12 cellular contexts compared by ENCODE assay signal in genomic region chr1:26277261-26277661, GRCh38. TPM values are rescaled to one million over a fixed set of nuclear protein-coding genes. Genes with fewer than 3 reads are reported as not detected.
A peak's percentile ranks its signal among the peaks of the same experiment; 100 is the strongest.
DNase-seq lines count a peak whose midpoint lies in the region; ATAC-seq and TF ChIP-seq lines count a peak whose summit lies in the region.
"Had no signal": no experiment of that assay in that cellular context is flagged by ENCODE, and none has a peak within 500 bp of the region (broad histone marks: within the 10 kb centered on the region; RNA-seq: fewer than 3 reads in every experiment).

No MANE protein-coding gene starts in this region.

- no peak overlapping the region for H3K4me3 ChIP-seq in body of pancreas
- no peak overlapping the region for H3K4me3 ChIP-seq in tibial artery
- H3K4me3 ChIP-seq in MG63 = no peak overlapping the region
- H3K4me3 ChIP-seq: GM12878 had no signal

- WGBS in body of pancreas, 2 donors = 8 to 19% methylated on average over 3 of the region's 3 CpGs

- peak overlapping the region; percentile 84 to 97 (median 95) for H3K27ac ChIP-seq in body of pancreas
- H3K27ac ChIP-seq in tibial artery = peak overlapping the region; percentile 86 to 92
- H3K27ac ChIP-seq: parathyroid adenoma had no signal

- peak in 2 of 3 donors; percentile 37 to 48 for TF ChIP-seq POLR2A in body of pancreas (IDR thresholded peaks at IDR 0.05)

- DNase-seq in activated T-cell treated with anti-CD3 and anti-CD28 coated beads, Interleukin-2, amount 50 U/mL, for 24 hours = no peak
- no peak for DNase-seq in activated T-cell treated with anti-CD3 and anti-CD28 coated beads, Interleukin-2, amount 50 U/mL, for 1 hour
- DNase-seq in body of pancreas (peak; percentile 48 to 80 (median 66)), mesenteric fat pad (ENCODE audit: low spot score) (peak; percentile 22), tibial artery (no peak), HuH-7.5 (ENCODE audit: low spot score) (no peak), MG63 (no peak)
- DNase-seq in NK-92 treated with Interleukin-12 subunit alpha and Interleukin-12 subunit beta, amount 100 ng/mL, for 24 hours (lab: John Stamatoyannopoulos, UW) = no peak
- DNase-seq: stimulated activated CD8-positive, alpha-beta memory T cell treated with anti-CD3 and anti-CD28 coated beads, Interleukin-4, amount 100 ng/mL, for 48 hours had no signal

- no peak for TF ChIP-seq CTCF in body of pancreas (IDR thresholded peaks at IDR 0.05)
- TF ChIP-seq CTCF in tibial artery (IDR thresholded peaks at IDR 0.05) = no peak

- H3K4me1 Mint-ChIP-seq in activated T-cell treated with anti-CD3 and anti-CD28 coated beads, Interleukin-2, amount 50 U/mL, for 24 hours (ENCODE audit: low read depth) = peaks cover 74% of the 10 kb centered on the region

- H3K27me3 Mint-ChIP-seq in activated T-cell treated with anti-CD3 and anti-CD28 coated beads, Interleukin-2, amount 50 U/mL, for 24 hours = no peaks in the 10 kb centered on the region

- intact Hi-C loops in body of pancreas (cut with DNase I) = loop anchor here (10.0 kb wide), 1 partner anchor 128 kb away; no protein-coding TSS in a partner anchor
- intact Hi-C loops in tibial artery (cut with DNase I; ENCODE audit: low total_unique reads) = loop anchor here (5.0 kb wide), 1 partner anchor 1340 kb away; no protein-coding TSS in a partner anchor

- peak overlapping the region; percentile 98 for H3K27ac Mint-ChIP-seq in activated T-cell treated with anti-CD3 and anti-CD28 coated beads, Interleukin-2, amount 50 U/mL, for 24 hours

- peak; percentile 58 for ATAC-seq in body of pancreas
- ATAC-seq: GM12878 had no signal

- H3K9me3 Mint-ChIP-seq in activated T-cell treated with anti-CD3 and anti-CD28 coated beads, Interleukin-2, amount 50 U/mL, for 24 hours = no peaks in the 10 kb centered on the region

- H3K4me3 Mint-ChIP-seq in activated T-cell treated with anti-CD3 and anti-CD28 coated beads, Interleukin-2, amount 50 U/mL, for 24 hours = peak overlapping the region; percentile 64

- no peaks in the 10 kb centered on the region for H3K27me3 ChIP-seq in body of pancreas
- H3K27me3 ChIP-seq in tibial artery = no peaks in the 10 kb centered on the region
- H3K27me3 ChIP-seq in MG63 = no peaks in the 10 kb centered on the region

- H3K36me3 ChIP-seq in body of pancreas (replicated peaks in 1 of 2; ENCODE audit: insufficient read depth in 1 of 2, low read depth in 2 of 2) (no peaks in the 10 kb centered on the region), tibial artery (no peaks in the 10 kb centered on the region), MG63 (peaks cover 51% of the 10 kb centered on the region)

- peaks cover 84% of the 10 kb centered on the region for H3K36me3 Mint-ChIP-seq in activated T-cell treated with anti-CD3 and anti-CD28 coated beads, Interleukin-2, amount 50 U/mL, for 24 hours (ENCODE audit: low read depth)

- H3K4me1 ChIP-seq in body of pancreas (peaks cover 63% of the 10 kb centered on the region), tibial artery (peaks cover 0 to 67% (median 57%) of the 10 kb centered on the region in 4 donors)

- H3K9me3 ChIP-seq in body of pancreas (no peaks in the 10 kb centered on the region), tibial artery (no peaks in the 10 kb centered on the region), MG63 (no peaks in the 10 kb centered on the region)

RNA-seq across cellular contexts. Expression of gene SH3BGRL3, which starts 2.6 kb away (rescaled TPM):
- total RNA-seq in body of pancreas (10 to 100 TPM; 38.2 to 43.1 TPM), mesenteric fat pad (229 TPM)
- total RNA-seq in MG63 (2014; rRNA removed; shearing (Covaris generic); ENCODE audit: low replicate concordance) = 20.2 and 22.3 TPM in 2 replicates

RNA-seq across cellular contexts. Expression of gene UBXN11, which starts 29.2 kb away (rescaled TPM):
- total RNA-seq in body of pancreas (10 to 100 TPM; 12.2 to 14.8 TPM), mesenteric fat pad (22.2 TPM)
- 3.9 and 6.1 TPM in 2 replicates for total RNA-seq in MG63 (2014; rRNA removed; shearing (Covaris generic); ENCODE audit: low replicate concordance)

RNA-seq across cellular contexts. Expression of gene CD52, which starts 40.5 kb away (rescaled TPM):
- total RNA-seq in body of pancreas = not detected
- 27.1 TPM for total RNA-seq in mesenteric fat pad
- not detected in 2 replicates for total RNA-seq in MG63 (2014; rRNA removed; shearing (Covaris generic); ENCODE audit: low replicate concordance)
- total RNA-seq: fibroblast of villous mesenchyme had no signal

RNA-seq across cellular contexts. Expression of gene CEP85, which starts 43.3 kb away (rescaled TPM):
- total RNA-seq in body of pancreas (1 to 10 TPM; 6.2 to 6.9 TPM), mesenteric fat pad (3.5 TPM)
- 13.3 and 13.9 TPM in 2 replicates for total RNA-seq in MG63 (2014; rRNA removed; shearing (Covaris generic); ENCODE audit: low replicate concordance)

Comparison
In these comparisons a context has a peak if more than half of its experiments do, and no peak if none do; other contexts are left out.
1. DNase-seq: peak in body of pancreas (4 of 4) and mesenteric fat pad (single experiment); none in activated T-cell treated with anti-CD3 and anti-CD28 coated beads, Interleukin-2, amount 50 U/mL, for 24 hours (single experiment), activated T-cell treated with anti-CD3 and anti-CD28 coated beads, Interleukin-2, amount 50 U/mL, for 1 hour (single experiment), tibial artery (0 of 2), HuH-7.5 (single experiment), MG63 (single experiment) and NK-92 treated with Interleukin-12 subunit alpha and Interleukin-12 subunit beta, amount 100 ng/mL, for 24 hours (single experiment).
2. RNA of gene CD52, which starts 40.5 kb away (total RNA-seq): 27.1 TPM in mesenteric fat pad (single experiment); not detected in body of pancreas and not detected in MG63; every median in the first group is over 10 times any median in the second.